Comparison of ENCODE assay signal across 1 cellular context in the genomic region with DNA sequence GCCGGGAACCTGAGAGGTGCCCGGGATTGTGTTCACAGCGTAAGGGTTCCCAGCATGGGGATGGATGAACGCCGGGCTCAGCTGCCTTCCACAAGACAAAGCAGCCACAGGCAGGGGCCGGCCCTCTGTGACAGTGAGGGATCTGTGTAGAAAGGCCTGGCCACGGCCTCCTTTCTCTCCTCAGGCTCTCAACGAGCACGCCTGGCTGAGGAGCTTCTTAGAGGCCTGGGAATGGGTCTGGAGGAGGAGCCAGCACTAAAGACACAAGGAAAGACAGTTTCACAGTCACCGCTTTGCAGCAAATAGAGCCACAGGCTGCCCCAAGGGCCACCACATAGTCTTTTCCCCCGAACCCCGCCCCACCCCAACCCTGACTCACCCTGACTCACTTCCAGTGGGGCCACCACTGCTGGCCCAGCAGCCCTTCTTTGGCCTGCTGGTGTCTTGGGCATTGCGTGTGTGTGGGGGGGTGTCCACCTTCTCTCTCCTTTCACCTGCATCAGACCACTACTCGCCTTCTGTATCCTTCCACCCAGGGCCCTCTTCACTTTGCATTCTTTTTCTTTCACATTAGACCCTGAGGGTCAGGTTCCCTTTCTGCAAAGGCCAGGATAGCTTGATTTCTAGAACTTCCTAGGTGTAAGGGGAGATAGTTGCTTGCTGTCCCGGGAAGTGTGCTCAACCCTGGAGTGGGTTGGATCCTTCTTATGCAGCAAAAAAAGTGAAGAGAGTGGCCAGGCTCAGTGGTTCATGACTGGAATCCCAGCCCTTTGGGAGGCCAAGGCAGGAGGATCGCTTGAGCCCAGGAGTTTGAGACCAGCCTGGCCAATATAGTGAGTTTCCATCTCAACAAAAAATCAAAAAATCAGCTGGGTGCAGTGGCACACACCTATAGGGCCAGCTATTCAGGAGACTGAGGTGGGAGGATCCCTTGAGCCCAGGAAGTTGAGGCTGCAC.
TF ChIP-seq lines count a peak whose summit lies in the region.

No MANE protein-coding gene starts in this region.

TF ChIP-seq in K562, 482 proteins besides CTCF, POLR2A, EP300 and RAD21 (continued from another document and continues in another):
- TF ChIP-seq YY1 (IDR thresholded peaks at IDR 0.05; ENCODE audit: borderline replicate concordance in 1 of 3, control insufficient read depth in 1 of 3, extremely low read depth in 1 of 3, insufficient read depth in 3 of 3, insufficient read length in 1 of 3, insufficient replicate concordance in 2 of 3, low read depth in 1 of 3, low read length in 2 of 3) (peak in 1 of 3 experiments; percentile 24), TCF7L2 (IDR thresholded peaks at IDR 0.05; ENCODE audit: low read depth, low read length) (no peak), ARNT (IDR thresholded peaks at IDR 0.05) (no peak), TAF9B (IDR thresholded peaks at IDR 0.05; ENCODE audit: partially characterized antibody) (peak; percentile 14), CHCHD3 (CRISPR knock-in tag; IDR thresholded peaks at IDR 0.05) (no peak), ZBTB7A (IDR thresholded peaks at IDR 0.05; ENCODE audit: borderline replicate concordance, control insufficient read depth, low read depth, low read length) (peak; percentile 71; the same call in 1 of the 2 replicates), POLR2G (IDR thresholded peaks at IDR 0.05; ENCODE audit: low read depth, low read length) (peak; percentile 63), NEUROD1 (IDR thresholded peaks at IDR 0.05; ENCODE audit: borderline replicate concordance, low read depth, low read length, partially characterized antibody) (peak; percentile 51), ELF1 (tag; IDR thresholded peaks at IDR 0.05) (no peak), KDM2B (CRISPR knock-in tag; IDR thresholded peaks at IDR 0.05) (no peak), NFRKB (IDR thresholded peaks at IDR 0.05; ENCODE audit: low read depth) (peak; percentile 78), ZFX (CRISPR knock-in tag; IDR thresholded peaks at IDR 0.05) (peak; percentile 84), PRMT5 (CRISPR knock-in tag; IDR thresholded peaks at IDR 0.05) (no peak), LEF1 (IDR thresholded peaks at IDR 0.05) (peak; percentile 33; the same call in 1 of the 2 replicates), CBX3 (IDR thresholded peaks at IDR 0.05; ENCODE audit: borderline replicate concordance in 1 of 2, low read length in 2 of 2) (no peak), HMG20A (CRISPR knock-in tag; conservative IDR thresholded peaks at IDR 0.05) (no peak), GTF2A2 (tag; IDR thresholded peaks at IDR 0.05) (no peak), MYNN (IDR thresholded peaks at IDR 0.05) (peak; percentile 73; the same call in 1 of the 2 replicates), MYNN (CRISPR knock-in tag; IDR thresholded peaks at IDR 0.05) (no peak), RBM22 (IDR thresholded peaks at IDR 0.05; ENCODE audit: low read depth, low read length, poor library complexity, severe bottlenecking) (no peak), MYC (IDR thresholded peaks at IDR 0.05; ENCODE audit: low read depth, low read length) (peak; percentile 15; the same call in 1 of the 2 replicates), MYC (CRISPR knock-in tag; IDR thresholded peaks at IDR 0.05; ENCODE audit: borderline replicate concordance, low read depth) (no peak), RBBP5 (IDR thresholded peaks at IDR 0.05; ENCODE audit: borderline replicate concordance, insufficient read depth, low read length, poor library complexity, severe bottlenecking) (peak; percentile 51), PHF8 (IDR thresholded peaks at IDR 0.05; ENCODE audit: borderline replicate concordance, low read length) (peak; percentile 53; the same call in 1 of the 2 replicates), ZNF586 (CRISPR knock-in tag; conservative IDR thresholded peaks at IDR 0.05) (no peak), RB1 (IDR thresholded peaks at IDR 0.05; ENCODE audit: low read depth) (no peak), ZNF121 (CRISPR knock-in tag; conservative IDR thresholded peaks at IDR 0.05) (peak; percentile 16; the same call in 1 of the 2 replicates), ZNF589 (CRISPR knock-in tag; IDR thresholded peaks at IDR 0.05; ENCODE audit: low read depth) (peak; percentile 91), HOXB6 (CRISPR knock-in tag; IDR thresholded peaks at IDR 0.05; ENCODE audit: borderline replicate concordance) (no peak), TOE1 (IDR thresholded peaks at IDR 0.05; ENCODE audit: borderline replicate concordance) (peak; percentile 50; the same call in 1 of the 2 replicates), TOE1 (CRISPR knock-in tag; IDR thresholded peaks at IDR 0.05; ENCODE audit: borderline replicate concordance, low read depth) (no peak), SMARCA4 (IDR thresholded peaks at IDR 0.05) (peak; percentile 87)
- TF ChIP-seq, protein P1, sequence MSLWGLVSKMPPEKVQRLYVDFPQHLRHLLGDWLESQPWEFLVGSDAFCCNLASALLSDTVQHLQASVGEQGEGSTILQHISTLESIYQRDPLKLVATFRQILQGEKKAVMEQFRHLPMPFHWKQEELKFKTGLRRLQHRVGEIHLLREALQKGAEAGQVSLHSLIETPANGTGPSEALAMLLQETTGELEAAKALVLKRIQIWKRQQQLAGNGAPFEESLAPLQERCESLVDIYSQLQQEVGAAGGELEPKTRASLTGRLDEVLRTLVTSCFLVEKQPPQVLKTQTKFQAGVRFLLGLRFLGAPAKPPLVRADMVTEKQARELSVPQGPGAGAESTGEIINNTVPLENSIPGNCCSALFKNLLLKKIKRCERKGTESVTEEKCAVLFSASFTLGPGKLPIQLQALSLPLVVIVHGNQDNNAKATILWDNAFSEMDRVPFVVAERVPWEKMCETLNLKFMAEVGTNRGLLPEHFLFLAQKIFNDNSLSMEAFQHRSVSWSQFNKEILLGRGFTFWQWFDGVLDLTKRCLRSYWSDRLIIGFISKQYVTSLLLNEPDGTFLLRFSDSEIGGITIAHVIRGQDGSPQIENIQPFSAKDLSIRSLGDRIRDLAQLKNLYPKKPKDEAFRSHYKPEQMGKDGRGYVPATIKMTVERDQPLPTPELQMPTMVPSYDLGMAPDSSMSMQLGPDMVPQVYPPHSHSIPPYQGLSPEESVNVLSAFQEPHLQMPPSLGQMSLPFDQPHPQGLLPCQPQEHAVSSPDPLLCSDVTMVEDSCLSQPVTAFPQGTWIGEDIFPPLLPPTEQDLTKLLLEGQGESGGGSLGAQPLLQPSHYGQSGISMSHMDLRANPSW (CRISPR knock-in tag; IDR thresholded peaks at IDR 0.05): no peak
- TF ChIP-seq, protein P2, sequence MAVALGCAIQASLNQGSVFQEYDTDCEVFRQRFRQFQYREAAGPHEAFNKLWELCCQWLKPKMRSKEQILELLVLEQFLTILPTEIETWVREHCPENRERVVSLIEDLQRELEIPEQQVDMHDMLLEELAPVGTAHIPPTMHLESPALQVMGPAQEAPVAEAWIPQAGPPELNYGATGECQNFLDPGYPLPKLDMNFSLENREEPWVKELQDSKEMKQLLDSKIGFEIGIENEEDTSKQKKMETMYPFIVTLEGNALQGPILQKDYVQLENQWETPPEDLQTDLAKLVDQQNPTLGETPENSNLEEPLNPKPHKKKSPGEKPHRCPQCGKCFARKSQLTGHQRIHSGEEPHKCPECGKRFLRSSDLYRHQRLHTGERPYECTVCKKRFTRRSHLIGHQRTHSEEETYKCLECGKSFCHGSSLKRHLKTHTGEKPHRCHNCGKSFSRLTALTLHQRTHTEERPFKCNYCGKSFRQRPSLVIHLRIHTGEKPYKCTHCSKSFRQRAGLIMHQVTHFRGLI (CRISPR knock-in tag; IDR thresholded peaks at IDR 0.05): no peak
- TF ChIP-seq, protein P3, sequence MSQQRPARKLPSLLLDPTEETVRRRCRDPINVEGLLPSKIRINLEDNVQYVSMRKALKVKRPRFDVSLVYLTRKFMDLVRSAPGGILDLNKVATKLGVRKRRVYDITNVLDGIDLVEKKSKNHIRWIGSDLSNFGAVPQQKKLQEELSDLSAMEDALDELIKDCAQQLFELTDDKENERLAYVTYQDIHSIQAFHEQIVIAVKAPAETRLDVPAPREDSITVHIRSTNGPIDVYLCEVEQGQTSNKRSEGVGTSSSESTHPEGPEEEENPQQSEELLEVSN (IDR thresholded peaks at IDR 0.05; ENCODE audit: borderline replicate concordance in 1 of 2, extremely low read depth in 1 of 2, insufficient read depth in 1 of 2, insufficient read length in 1 of 2, low read depth in 1 of 2, low read length in 1 of 2, poor library complexity in 1 of 2, severe bottlenecking in 1 of 2): peak in 1 of 2 experiments; percentile 35
- TF ChIP-seq, protein P4, sequence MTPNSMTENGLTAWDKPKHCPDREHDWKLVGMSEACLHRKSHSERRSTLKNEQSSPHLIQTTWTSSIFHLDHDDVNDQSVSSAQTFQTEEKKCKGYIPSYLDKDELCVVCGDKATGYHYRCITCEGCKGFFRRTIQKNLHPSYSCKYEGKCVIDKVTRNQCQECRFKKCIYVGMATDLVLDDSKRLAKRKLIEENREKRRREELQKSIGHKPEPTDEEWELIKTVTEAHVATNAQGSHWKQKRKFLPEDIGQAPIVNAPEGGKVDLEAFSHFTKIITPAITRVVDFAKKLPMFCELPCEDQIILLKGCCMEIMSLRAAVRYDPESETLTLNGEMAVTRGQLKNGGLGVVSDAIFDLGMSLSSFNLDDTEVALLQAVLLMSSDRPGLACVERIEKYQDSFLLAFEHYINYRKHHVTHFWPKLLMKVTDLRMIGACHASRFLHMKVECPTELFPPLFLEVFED (CRISPR knock-in tag; conservative IDR thresholded peaks at IDR 0.05): 0 out of 2 replicates have a peak, but pooled peaks have one; percentile 38
- TF ChIP-seq, protein P5, sequence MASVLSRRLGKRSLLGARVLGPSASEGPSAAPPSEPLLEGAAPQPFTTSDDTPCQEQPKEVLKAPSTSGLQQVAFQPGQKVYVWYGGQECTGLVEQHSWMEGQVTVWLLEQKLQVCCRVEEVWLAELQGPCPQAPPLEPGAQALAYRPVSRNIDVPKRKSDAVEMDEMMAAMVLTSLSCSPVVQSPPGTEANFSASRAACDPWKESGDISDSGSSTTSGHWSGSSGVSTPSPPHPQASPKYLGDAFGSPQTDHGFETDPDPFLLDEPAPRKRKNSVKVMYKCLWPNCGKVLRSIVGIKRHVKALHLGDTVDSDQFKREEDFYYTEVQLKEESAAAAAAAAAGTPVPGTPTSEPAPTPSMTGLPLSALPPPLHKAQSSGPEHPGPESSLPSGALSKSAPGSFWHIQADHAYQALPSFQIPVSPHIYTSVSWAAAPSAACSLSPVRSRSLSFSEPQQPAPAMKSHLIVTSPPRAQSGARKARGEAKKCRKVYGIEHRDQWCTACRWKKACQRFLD (CRISPR knock-in tag; IDR thresholded peaks at IDR 0.05): peak; percentile 82
- TF ChIP-seq, protein P6, sequence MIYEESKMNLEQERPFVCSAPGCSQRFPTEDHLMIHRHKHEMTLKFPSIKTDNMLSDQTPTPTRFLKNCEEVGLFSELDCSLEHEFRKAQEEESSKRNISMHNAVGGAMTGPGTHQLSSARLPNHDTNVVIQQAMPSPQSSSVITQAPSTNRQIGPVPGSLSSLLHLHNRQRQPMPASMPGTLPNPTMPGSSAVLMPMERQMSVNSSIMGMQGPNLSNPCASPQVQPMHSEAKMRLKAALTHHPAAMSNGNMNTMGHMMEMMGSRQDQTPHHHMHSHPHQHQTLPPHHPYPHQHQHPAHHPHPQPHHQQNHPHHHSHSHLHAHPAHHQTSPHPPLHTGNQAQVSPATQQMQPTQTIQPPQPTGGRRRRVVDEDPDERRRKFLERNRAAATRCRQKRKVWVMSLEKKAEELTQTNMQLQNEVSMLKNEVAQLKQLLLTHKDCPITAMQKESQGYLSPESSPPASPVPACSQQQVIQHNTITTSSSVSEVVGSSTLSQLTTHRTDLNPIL (CRISPR knock-in tag; IDR thresholded peaks at IDR 0.05): no peak
- TF ChIP-seq, protein P7, sequence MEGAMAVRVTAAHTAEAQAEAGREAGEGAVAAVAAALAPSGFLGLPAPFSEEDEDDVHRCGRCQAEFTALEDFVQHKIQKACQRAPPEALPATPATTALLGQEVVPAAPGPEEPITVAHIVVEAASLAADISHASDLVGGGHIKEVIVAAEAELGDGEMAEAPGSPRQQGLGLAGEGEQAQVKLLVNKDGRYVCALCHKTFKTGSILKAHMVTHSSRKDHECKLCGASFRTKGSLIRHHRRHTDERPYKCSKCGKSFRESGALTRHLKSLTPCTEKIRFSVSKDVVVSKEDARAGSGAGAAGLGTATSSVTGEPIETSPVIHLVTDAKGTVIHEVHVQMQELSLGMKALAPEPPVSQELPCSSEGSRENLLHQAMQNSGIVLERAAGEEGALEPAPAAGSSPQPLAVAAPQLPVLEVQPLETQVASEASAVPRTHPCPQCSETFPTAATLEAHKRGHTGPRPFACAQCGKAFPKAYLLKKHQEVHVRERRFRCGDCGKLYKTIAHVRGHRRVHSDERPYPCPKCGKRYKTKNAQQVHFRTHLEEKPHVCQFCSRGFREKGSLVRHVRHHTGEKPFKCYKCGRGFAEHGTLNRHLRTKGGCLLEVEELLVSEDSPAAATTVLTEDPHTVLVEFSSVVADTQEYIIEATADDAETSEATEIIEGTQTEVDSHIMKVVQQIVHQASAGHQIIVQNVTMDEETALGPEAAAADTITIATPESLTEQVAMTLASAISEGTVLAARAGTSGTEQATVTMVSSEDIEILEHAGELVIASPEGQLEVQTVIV (CRISPR knock-in tag; IDR thresholded peaks at IDR 0.05; ENCODE audit: borderline replicate concordance): no peak
- TF ChIP-seq, protein P8, sequence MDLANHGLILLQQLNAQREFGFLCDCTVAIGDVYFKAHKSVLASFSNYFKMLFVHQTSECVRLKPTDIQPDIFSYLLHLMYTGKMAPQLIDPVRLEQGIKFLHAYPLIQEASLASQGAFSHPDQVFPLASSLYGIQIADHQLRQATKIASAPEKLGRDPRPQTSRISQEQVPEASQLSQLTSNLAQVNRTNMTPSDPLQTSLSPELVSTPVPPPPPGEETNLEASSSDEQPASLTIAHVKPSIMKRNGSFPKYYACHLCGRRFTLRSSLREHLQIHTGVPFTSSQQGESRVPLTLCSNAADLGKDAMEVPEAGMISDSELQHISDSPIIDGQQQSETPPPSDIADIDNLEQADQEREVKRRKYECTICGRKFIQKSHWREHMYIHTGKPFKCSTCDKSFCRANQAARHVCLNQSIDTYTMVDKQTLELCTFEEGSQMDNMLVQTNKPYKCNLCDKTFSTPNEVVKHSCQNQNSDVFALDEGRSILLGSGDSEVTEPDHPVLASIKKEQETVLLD (IDR thresholded peaks at IDR 0.05): peak; percentile 28; the same call in 1 of the 2 replicates
- TF ChIP-seq, protein P9, sequence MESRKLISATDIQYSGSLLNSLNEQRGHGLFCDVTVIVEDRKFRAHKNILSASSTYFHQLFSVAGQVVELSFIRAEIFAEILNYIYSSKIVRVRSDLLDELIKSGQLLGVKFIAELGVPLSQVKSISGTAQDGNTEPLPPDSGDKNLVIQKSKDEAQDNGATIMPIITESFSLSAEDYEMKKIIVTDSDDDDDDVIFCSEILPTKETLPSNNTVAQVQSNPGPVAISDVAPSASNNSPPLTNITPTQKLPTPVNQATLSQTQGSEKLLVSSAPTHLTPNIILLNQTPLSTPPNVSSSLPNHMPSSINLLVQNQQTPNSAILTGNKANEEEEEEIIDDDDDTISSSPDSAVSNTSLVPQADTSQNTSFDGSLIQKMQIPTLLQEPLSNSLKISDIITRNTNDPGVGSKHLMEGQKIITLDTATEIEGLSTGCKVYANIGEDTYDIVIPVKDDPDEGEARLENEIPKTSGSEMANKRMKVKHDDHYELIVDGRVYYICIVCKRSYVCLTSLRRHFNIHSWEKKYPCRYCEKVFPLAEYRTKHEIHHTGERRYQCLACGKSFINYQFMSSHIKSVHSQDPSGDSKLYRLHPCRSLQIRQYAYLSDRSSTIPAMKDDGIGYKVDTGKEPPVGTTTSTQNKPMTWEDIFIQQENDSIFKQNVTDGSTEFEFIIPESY (CRISPR knock-in tag; IDR thresholded peaks at IDR 0.05): peak; percentile 35; the same call in 1 of the 2 replicates
- TF ChIP-seq, protein P10, sequence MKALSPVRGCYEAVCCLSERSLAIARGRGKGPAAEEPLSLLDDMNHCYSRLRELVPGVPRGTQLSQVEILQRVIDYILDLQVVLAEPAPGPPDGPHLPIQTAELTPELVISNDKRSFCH (CRISPR knock-in tag; IDR thresholded peaks at IDR 0.05): no peak
- TF ChIP-seq, protein P10 (tag; IDR thresholded peaks at IDR 0.05): peak; percentile 42; the same call in 1 of the 2 replicates
